In genomic region chr1:16926491-16927195, GRCh38 we compare ENCODE assay signal across 15 cellular contexts. TPM values are rescaled to one million over a fixed set of nuclear protein-coding genes. Genes with fewer than 3 reads are reported as not detected.
DNase-seq lines count a peak whose midpoint lies in the region; ATAC-seq and TF ChIP-seq lines count a peak whose summit lies in the region.
"Had no signal": no experiment of that assay in that cellular context is flagged by ENCODE, and none has a peak within 500 bp of the region (broad histone marks: within the 10 kb centered on the region; RNA-seq: fewer than 3 reads in every experiment).

No MANE protein-coding gene starts in this region.

- H3K27ac ChIP-seq in WERI-Rb-1 = no peak overlapping the region
- H3K27ac ChIP-seq: left lung had no signal

- H3K27me3 ChIP-seq in WERI-Rb-1 (ENCODE audit: insufficient read depth, low read depth, severe bottlenecking) = no peaks in the 10 kb centered on the region

- H3K36me3 ChIP-seq in WERI-Rb-1 = peaks cover 33% of the 10 kb centered on the region

- H3K9me3 ChIP-seq in WERI-Rb-1 (ENCODE audit: severe bottlenecking) = no peaks in the 10 kb centered on the region
- H3K9me3 ChIP-seq: left lung had no signal

- TF ChIP-seq CTCF in GM12872 (IDR thresholded peaks at IDR 0.05; ENCODE audit: insufficient read depth, low read depth, low read length) = 0 out of 3 replicates have a peak, but pooled peaks have one; percentile 1
- TF ChIP-seq CTCF in GM10266 (IDR thresholded peaks at IDR 0.05; ENCODE audit: control insufficient read depth, insufficient read depth, low read depth, missing control alignments) = no peak
- no peak for TF ChIP-seq CTCF in WERI-Rb-1 (IDR thresholded peaks at IDR 0.05; ENCODE audit: low read depth, low read length)

- DNase-seq in NCI-H2081 treated with DMSO at 0.1 percent for 48 hours (lab: John Stamatoyannopoulos, UW) (peak; percentile 52), cerebellum (ENCODE audit: low spot score) (peak; percentile 39), midbrain (lab: John Stamatoyannopoulos, UW) (peak; percentile 41), GM10266 (ENCODE audit: extremely low spot score) (no peak), WERI-Rb-1 (no peak), activated gamma-delta T cell treated with Interleukin-2 at 50 U/mL for 16 hours (no peak)
- DNase-seq: activated B cell treated with CpG ODN at 0.5 μM for 24 hours; activated T-cell treated with anti-CD3 and anti-CD28 coated beads, Interleukin-2, amount 50 U/mL, for 72 hours; CD4-positive, CD25-positive, alpha-beta regulatory T cell; cerebellar nuclear complex; NCI-H2171 treated with DMSO at 0.1 percent for 48 hours had no signal

- no peak for ATAC-seq in HG03095 (IDR thresholded peaks at IDR 0.05; ENCODE audit: unreplicated experiment)
- ATAC-seq: left lung; stimulated activated memory B cell treated with anti-CD40 and anti-IgM and Interleukin-4, amounts not matched to agents 10 μg/mL and 1 μg/mL and 100 μg/mL, for 72 hours had no signal

- H3K4me3 ChIP-seq in WERI-Rb-1 (ENCODE audit: low read depth, low read length) = no peak overlapping the region
- H3K4me3 ChIP-seq: left lung had no signal

RNA-seq across cellular contexts. Expression of gene CROCC, which starts 4.9 kb away (rescaled TPM):
- 17.2 TPM for total RNA-seq in cerebellum

RNA-seq across cellular contexts. Expression of gene RNU1-2, which starts 30.9 kb away (rescaled TPM):
- 40,842 TPM for total RNA-seq in cerebellum

RNA-seq across cellular contexts. Expression of gene MFAP2, which starts 53.8 kb away (rescaled TPM):
- 17.7 TPM for total RNA-seq in cerebellum
- total RNA-seq: activated B cell treated with CpG ODN at 0.5 μM for 24 hours; CD4-positive, CD25-positive, alpha-beta regulatory T cell had no signal

Comparison
In these comparisons a context has a peak if more than half of its experiments do, and no peak if none do; other contexts are left out.
1. DNase-seq: peak in NCI-H2081 treated with DMSO at 0.1 percent for 48 hours (single experiment), cerebellum (single experiment) and midbrain (single experiment); none in GM10266 (single experiment), WERI-Rb-1 (single experiment) and activated gamma-delta T cell treated with Interleukin-2 at 50 U/mL for 16 hours (single experiment).